ENCODE assay signal across 1 cellular context in genomic region chr11:9757809-9758675, GRCh38.
TF ChIP-seq lines count a peak whose summit lies in the region.

No MANE protein-coding gene starts in this region.

TF ChIP-seq in HepG2, 621 proteins besides CTCF, POLR2A, EP300 and RAD21 (continued from another document and continues in another):
- TF ChIP-seq RELA (CRISPR knock-in tag; IDR thresholded peaks at IDR 0.05) (no peak), POGZ (CRISPR knock-in tag; IDR thresholded peaks at IDR 0.05) (peak; percentile 16; the same call in 1 of the 2 replicates), ZNF326 (CRISPR knock-in tag; IDR thresholded peaks at IDR 0.05; ENCODE audit: borderline replicate concordance) (peak; percentile 70; the same call in 1 of the 2 replicates), ZBTB42 (CRISPR knock-in tag; IDR thresholded peaks at IDR 0.05) (peak; percentile 8; the same call in 1 of the 2 replicates), ATF5 (CRISPR knock-in tag; IDR thresholded peaks at IDR 0.05; ENCODE audit: low read depth) (no peak), MIER3 (CRISPR knock-in tag; IDR thresholded peaks at IDR 0.05; ENCODE audit: borderline replicate concordance) (no peak), ZSCAN21 (CRISPR knock-in tag; IDR thresholded peaks at IDR 0.05; ENCODE audit: borderline replicate concordance) (peak; percentile 4; the same call in 1 of the 2 replicates), HCFC1 (IDR thresholded peaks at IDR 0.05; ENCODE audit: low read depth, low read length) (0 out of 2 replicates have a peak, but pooled peaks have one; percentile 2), ZNF543 (CRISPR knock-in tag; IDR thresholded peaks at IDR 0.05) (no peak), ZNF160 (CRISPR knock-in tag; IDR thresholded peaks at IDR 0.05) (0 out of 2 replicates have a peak, but pooled peaks have one; percentile 17), GATA4 (IDR thresholded peaks at IDR 0.05; ENCODE audit: borderline replicate concordance, low read depth) (no peak), ZNF644 (CRISPR knock-in tag; IDR thresholded peaks at IDR 0.05; ENCODE audit: low read depth) (no peak), HDAC6 (IDR thresholded peaks at IDR 0.05; ENCODE audit: low read depth, low read length) (no peak), RNF219 (CRISPR knock-in tag; IDR thresholded peaks at IDR 0.05) (no peak; the same call in 1 of the 2 replicates), PBX2 (CRISPR knock-in tag; IDR thresholded peaks at IDR 0.05) (no peak), ZNF431 (CRISPR knock-in tag; IDR thresholded peaks at IDR 0.05; ENCODE audit: borderline replicate concordance, low read depth) (peak; percentile 87; the same call in 1 of the 2 replicates), TCF7L2 (IDR thresholded peaks at IDR 0.05; ENCODE audit: low read depth, low read length) (no peak), SNAI1 (CRISPR knock-in tag; IDR thresholded peaks at IDR 0.05; ENCODE audit: borderline replicate concordance) (no peak), HOXD1 (CRISPR knock-in tag; IDR thresholded peaks at IDR 0.05) (peak; percentile 66; the same call in 1 of the 2 replicates), ZFYVE20 (CRISPR knock-in tag; IDR thresholded peaks at IDR 0.05; ENCODE audit: borderline replicate concordance, low read depth) (0 out of 2 replicates have a peak, but pooled peaks have one; percentile 31), FOSL2 (CRISPR knock-in tag; IDR thresholded peaks at IDR 0.05) (peak; percentile 12; the same call in 1 of the 2 replicates), HIC2 (CRISPR knock-in tag; IDR thresholded peaks at IDR 0.05; ENCODE audit: low read depth) (no peak), NR2F6 (IDR thresholded peaks at IDR 0.05) (no peak), NR2F6 (CRISPR knock-in tag; IDR thresholded peaks at IDR 0.05) (peak; percentile 28; the same call in 1 of the 2 replicates), HNF1B (CRISPR knock-in tag; IDR thresholded peaks at IDR 0.05) (peak; percentile 51; the same call in 1 of the 2 replicates), SMAD1 (CRISPR knock-in tag; IDR thresholded peaks at IDR 0.05; ENCODE audit: borderline replicate concordance, low read depth) (no peak), MATR3 (CRISPR knock-in tag; IDR thresholded peaks at IDR 0.05) (no peak), PATZ1 (CRISPR knock-in tag; IDR thresholded peaks at IDR 0.05) (peak; percentile 93), ZFP36 (IDR thresholded peaks at IDR 0.05; ENCODE audit: borderline replicate concordance, low read depth, low read length, partially characterized antibody) (no peak), REPIN1 (CRISPR knock-in tag; IDR thresholded peaks at IDR 0.05; ENCODE audit: borderline replicate concordance, low read depth) (no peak; the same call in 1 of the 2 replicates), TFE3 (CRISPR knock-in tag; IDR thresholded peaks at IDR 0.05) (no peak), MTF1 (CRISPR knock-in tag; IDR thresholded peaks at IDR 0.05) (no peak), CCDC6 (CRISPR knock-in tag; IDR thresholded peaks at IDR 0.05) (no peak), ZNF510 (CRISPR knock-in tag; IDR thresholded peaks at IDR 0.05; ENCODE audit: low read depth) (no peak), HMG20A (CRISPR knock-in tag; IDR thresholded peaks at IDR 0.05; ENCODE audit: borderline replicate concordance) (no peak), ZC3H13 (CRISPR knock-in tag; IDR thresholded peaks at IDR 0.05) (no peak), ZBTB14 (CRISPR knock-in tag; IDR thresholded peaks at IDR 0.05) (peak; percentile 31; the same call in 1 of the 2 replicates), ZNF710 (CRISPR knock-in tag; IDR thresholded peaks at IDR 0.05; ENCODE audit: borderline replicate concordance) (no peak)
